In genomic region chr6:24721461-24722215, GRCh38 we compare ENCODE assay signal across 1 cellular context.
TF ChIP-seq lines count a peak whose summit lies in the region.

No MANE protein-coding gene starts in this region.

TF ChIP-seq in A549, 52 proteins besides CTCF, POLR2A, EP300 and RAD21 (continued from another document):
- TF ChIP-seq JUN (IDR thresholded peaks at IDR 0.05) (peak in 1 of 2 experiments; percentile 54; a peak in 3 of 5 replicates), EHF (CRISPR knock-in tag; IDR thresholded peaks at IDR 0.05) (no peak), RNF2 (IDR thresholded peaks at IDR 0.05; ENCODE audit: borderline replicate concordance, low read depth) (no peak), GATA3 (IDR thresholded peaks at IDR 0.05; ENCODE audit: borderline replicate concordance) (no peak), RARB (CRISPR knock-in tag; IDR thresholded peaks at IDR 0.05) (no peak), HMGXB4 (CRISPR knock-in tag; IDR thresholded peaks at IDR 0.05; ENCODE audit: borderline replicate concordance) (no peak), MAZ (IDR thresholded peaks at IDR 0.05; ENCODE audit: borderline replicate concordance, low read depth, low read length) (no peak), NFE2L2 (conservative IDR thresholded peaks at IDR 0.05; ENCODE audit: low read length) (no peak), FOSL2 (IDR thresholded peaks at IDR 0.05) (no peak), FOSL2 (CRISPR knock-in tag; IDR thresholded peaks at IDR 0.05) (no peak), BHLHE40 (IDR thresholded peaks at IDR 0.05; ENCODE audit: low read depth, low read length) (no peak), BCL3 (IDR thresholded peaks at IDR 0.05) (0 out of 3 replicates have a peak, but pooled peaks have one; percentile 41), NPAS2 (CRISPR knock-in tag; IDR thresholded peaks at IDR 0.05; ENCODE audit: borderline replicate concordance) (no peak), CBX2 (IDR thresholded peaks at IDR 0.05; ENCODE audit: borderline replicate concordance, low read depth) (no peak), CHD2 (IDR thresholded peaks at IDR 0.05; ENCODE audit: low read length, partially characterized antibody) (no peak), RFX5 (IDR thresholded peaks at IDR 0.05) (no peak), FOXS1 (CRISPR knock-in tag; IDR thresholded peaks at IDR 0.05) (no peak), ATOH8 (CRISPR knock-in tag; IDR thresholded peaks at IDR 0.05; ENCODE audit: low read depth) (0 out of 2 replicates have a peak, but pooled peaks have one; percentile 39), USF2 (IDR thresholded peaks at IDR 0.05) (no peak; the same call in none of the 2 replicates), SMC3 (IDR thresholded peaks at IDR 0.05) (no peak), REST (IDR thresholded peaks at IDR 0.05) (no peak), MAFK (IDR thresholded peaks at IDR 0.05; ENCODE audit: partially characterized antibody) (no peak)
